ENCODE assay signal across 12 cellular contexts in the genomic region with DNA sequence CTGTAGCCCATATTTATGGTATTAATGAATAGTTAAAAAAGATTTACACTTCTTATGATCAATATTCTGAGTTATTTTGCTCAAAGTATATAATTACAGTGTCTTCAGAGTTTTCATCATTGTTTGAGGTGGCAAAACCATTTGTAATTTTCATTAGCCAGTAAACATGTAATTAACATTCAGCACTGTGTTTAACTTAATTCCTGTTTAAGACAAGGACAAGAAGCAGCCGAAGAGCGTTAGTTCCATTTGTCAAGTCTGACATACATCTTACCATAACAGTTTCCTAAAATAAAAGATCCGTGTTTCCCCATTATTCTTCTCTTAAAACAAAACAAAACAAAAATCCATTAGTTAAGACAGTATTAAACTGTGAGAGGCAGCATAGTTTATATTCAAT. TPM values are rescaled to one million over a fixed set of nuclear protein-coding genes. Genes with fewer than 3 reads are reported as not detected.
A peak's percentile ranks its signal among the peaks of the same experiment; 100 is the strongest.
DNase-seq lines count a peak whose midpoint lies in the region; ATAC-seq, FAIRE-seq and TF ChIP-seq lines count a peak whose summit lies in the region.
"Had no signal": no experiment of that assay in that cellular context is flagged by ENCODE, and none has a peak within 500 bp of the region (broad histone marks: within the 10 kb centered on the region; RNA-seq: fewer than 3 reads in every experiment).

No MANE protein-coding gene starts in this region.

- TF ChIP-seq CTCF in left ventricle myocardium inferior (IDR thresholded peaks at IDR 0.05; ENCODE audit: borderline replicate concordance): no peak
- TF ChIP-seq CTCF in endothelial cell of umbilical vein (IDR thresholded peaks at IDR 0.05; ENCODE audit: extremely low read depth in 1 of 2, insufficient read depth in 1 of 2, low read depth in 1 of 2, low read length in 2 of 2): no peak
- no peak for TF ChIP-seq CTCF in neural crest cell (conservative IDR thresholded peaks at IDR 0.05)

- H3K27ac ChIP-seq in left ventricle myocardium inferior (replicated peaks): peak overlapping the region; percentile 96
- peak overlapping the region; percentile 85 for H3K27ac ChIP-seq in endothelial cell of umbilical vein (ENCODE audit: insufficient read depth, low read depth, low read length)
- H3K27ac ChIP-seq in urinary bladder (ENCODE audit: low read depth): no peak overlapping the region

- peaks cover 78% of the 10 kb centered on the region for H3K4me1 Mint-ChIP-seq in neural crest cell

- no peak for ATAC-seq in left ventricle myocardium superior

- peaks cover 98% of the 10 kb centered on the region for H3K79me2 ChIP-seq in endothelial cell of umbilical vein (ENCODE audit: control insufficient read depth, insufficient read depth, low read length)

- peak overlapping the region; percentile 88 for H3K4me3 ChIP-seq in left ventricle myocardium inferior
- H3K4me3 ChIP-seq in endothelial cell of umbilical vein (replicated peaks in 1 of 3; ENCODE audit: insufficient read depth in 1 of 3, low read depth in 1 of 3, low read length in 3 of 3): peak overlapping the region; percentile 63 to 89 (median 71)
- H3K4me3 ChIP-seq in urinary bladder (ENCODE audit: low read depth, low read length): peak overlapping the region; percentile 63

- no peaks in the 10 kb centered on the region for H3K36me3 Mint-ChIP-seq in neural crest cell (ENCODE audit: low read depth)

- dilution Hi-C loops in endothelial cell of umbilical vein (cut with MboI; ENCODE audit: extremely low pct_ligation_motif_present, low sequenced_read_pairs): loop anchor here (25.0 kb wide), 1 partner anchor 1013 kb away; no protein-coding TSS in a partner anchor

- H3K9me3 ChIP-seq in left ventricle myocardium inferior (replicated peaks): no peaks in the 10 kb centered on the region
- H3K9me3 ChIP-seq in endothelial cell of umbilical vein (replicated peaks; ENCODE audit: control insufficient read depth, insufficient read depth, low read length): no peaks in the 10 kb centered on the region

- intact Hi-C loops in left ventricle myocardium inferior (cut with micrococcal nuclease): loop anchor here (10.0 kb wide), 1 partner anchor 1070 kb away; no protein-coding TSS in a partner anchor
- intact Hi-C loops in left ventricle myocardium superior (cut with micrococcal nuclease): no loop called here
- intact Hi-C loops in endothelial cell of umbilical vein (cut with micrococcal nuclease): loop anchor here (1.0 to 5.0 kb wide), 5 partner anchors 438 to 1478 kb away; no protein-coding TSS in a partner anchor

- H3K4me1 ChIP-seq in left ventricle myocardium inferior (peaks cover 57% of the 10 kb centered on the region), endothelial cell of umbilical vein (ENCODE audit: control insufficient read depth, extremely low read depth, insufficient read depth, low read length) (peaks cover 70% of the 10 kb centered on the region), urinary bladder (ENCODE audit: insufficient read depth) (peaks cover 3% of the 10 kb centered on the region)

- peaks cover 33% of the 10 kb centered on the region for H3K27me3 Mint-ChIP-seq in neural crest cell (ENCODE audit: low read depth)

- H4K20me1 ChIP-seq in endothelial cell of umbilical vein (replicated peaks; ENCODE audit: control insufficient read depth, extremely low read depth, insufficient read depth, low read length): no peaks in the 10 kb centered on the region

- H3K9ac ChIP-seq in endothelial cell of umbilical vein (replicated peaks; ENCODE audit: extremely low read depth, insufficient read depth, low read length): peak overlapping the region; percentile 97

- POLR2A ChIA-PET in endothelial cell of umbilical vein (lab: Charles Lee): no interaction called here

- H3K36me3 ChIP-seq in left ventricle myocardium inferior (no peaks in the 10 kb centered on the region), endothelial cell of umbilical vein (ENCODE audit: control insufficient read depth in 2 of 2, extremely low read depth in 1 of 2, insufficient read depth in 2 of 2, low read length in 2 of 2) (no peaks in the 10 kb centered on the region), urinary bladder (ENCODE audit: insufficient read depth) (no peaks in the 10 kb centered on the region)

- H3K27ac Mint-ChIP-seq in neural crest cell (ENCODE audit: unreplicated experiment): peak overlapping the region; percentile 99

- FAIRE-seq in endothelial cell of umbilical vein (lab: Jason Lieb, UNC): no peak
- FAIRE-seq: G401.6, urothelium cell line had no signal

- H3K9me1 ChIP-seq in endothelial cell of umbilical vein (replicated peaks; ENCODE audit: control insufficient read depth, extremely low read depth, insufficient read depth, low read length): no peaks in the 10 kb centered on the region

- BruUV-seq in endothelial cell of umbilical vein (replicated peaks; lab: Mats Ljungman, UMichigan): no TSS peak

- TF ChIP-seq POLR2A in endothelial cell of umbilical vein (IDR thresholded peaks at IDR 0.05; ENCODE audit: low read depth, low read length): no peak

- CTCF ChIA-PET in endothelial cell of umbilical vein (lab: Charles Lee): no interaction called here

- peaks cover 97% of the 10 kb centered on the region for H3K27me3 ChIP-seq in left ventricle myocardium inferior (ENCODE audit: low read depth)
- no peaks in the 10 kb centered on the region for H3K27me3 ChIP-seq in endothelial cell of umbilical vein (ENCODE audit: control insufficient read depth in 2 of 2, insufficient read depth in 2 of 2, low read length in 2 of 2)

- WGBS in urinary bladder: 22% methylated on average over 3 of the region's 3 CpGs

- peak overlapping the region; percentile 88 for H3K4me2 ChIP-seq in endothelial cell of umbilical vein (ENCODE audit: insufficient read depth, low read length)

- no peak for DNase-seq in left ventricle myocardium inferior
- no peak for DNase-seq in left ventricle myocardium superior
- peak; percentile 69 for DNase-seq in endothelial cell of umbilical vein (ENCODE audit: low read depth, low spot score)
- DNase-seq in neural crest cell (ENCODE audit: low read depth, low spot score): no peak
- DNase-seq in SIG-M5 treated with dmso at 0.1 percent for 504 hours (lab: John Stamatoyannopoulos, UW; ENCODE audit: unreplicated experiment): no peak
- no peak for DNase-seq in activated T-cell treated with anti-CD3 and anti-CD28 coated beads, Interleukin-2, amount 50 U/mL, for 1 hour
- no peak for DNase-seq in activated naive CD4-positive, alpha-beta T cell treated with anti-CD3 and anti-CD28 coated beads, Interleukin-2, amount 50 U/mL, for 16 hours
- DNase-seq: NCI-H226, SW 1271 had no signal

- no peaks in the 10 kb centered on the region for H3K9me3 Mint-ChIP-seq in neural crest cell

- H3K4me3 Mint-ChIP-seq in neural crest cell: peak overlapping the region; percentile 98

- H2AFZ ChIP-seq in endothelial cell of umbilical vein (ENCODE audit: low read depth, low read length): no peak overlapping the region

TF ChIP-seq in endothelial cell of umbilical vein, 7 proteins besides CTCF, POLR2A, EP300 and RAD21:
- TF ChIP-seq JUN (IDR thresholded peaks at IDR 0.05; ENCODE audit: borderline replicate concordance, insufficient read depth, insufficient read length, low read depth) (no peak), GATA2 (IDR thresholded peaks at IDR 0.05; ENCODE audit: insufficient read depth, insufficient read length, low read depth, low read length) (no peak), EZH2 (IDR thresholded peaks at IDR 0.05; ENCODE audit: borderline replicate concordance, low read depth, low read length, severe bottlenecking) (no peak), POLR2AphosphoS5 (IDR thresholded peaks at IDR 0.05; ENCODE audit: insufficient read depth, low read depth, low read length) (no peak), MYC (IDR thresholded peaks at IDR 0.05; ENCODE audit: low read depth, low read length) (no peak), FOS (IDR thresholded peaks at IDR 0.05; ENCODE audit: borderline replicate concordance, insufficient read depth, low read length) (no peak)
- TF ChIP-seq, protein P1, sequence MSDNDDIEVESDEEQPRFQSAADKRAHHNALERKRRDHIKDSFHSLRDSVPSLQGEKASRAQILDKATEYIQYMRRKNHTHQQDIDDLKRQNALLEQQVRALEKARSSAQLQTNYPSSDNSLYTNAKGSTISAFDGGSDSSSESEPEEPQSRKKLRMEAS (IDR thresholded peaks at IDR 0.05; ENCODE audit: insufficient read depth, insufficient read length): no peak

RNA-seq across cellular contexts. Expression of a gene that starts 5.6 kb away (rescaled TPM):
- total RNA-seq in left ventricle myocardium inferior (12.8 TPM), left ventricle myocardium superior (18.0 TPM), endothelial cell of umbilical vein (153 and 182 TPM in 2 replicates), neural crest cell (147 and 150 TPM in 2 replicates), urinary bladder (28.0 TPM)
- polyA plus RNA-seq in endothelial cell of umbilical vein (105 and 120 TPM in 2 replicates), urinary bladder (66.2 TPM)
- polyA plus RNA-seq in endothelial cell of umbilical vein (2011; cell fraction: cytosol; rRNA removed): 108 and 112 TPM in 2 replicates
- 115 and 122 TPM in 2 replicates for polyA plus RNA-seq in endothelial cell of umbilical vein (2011; cell fraction: nucleus; rRNA removed)
- polyA plus RNA-seq in endothelial cell of umbilical vein (2012): 242 and 247 TPM in 2 replicates
- polyA minus RNA-seq in endothelial cell of umbilical vein: 77.0 and 94.2 TPM in 2 replicates
- polyA minus RNA-seq in endothelial cell of umbilical vein (2011; cell fraction: cytosol; rRNA and poly(A)+ RNA removed): 23.5 TPM
- 98.6 and 113 TPM in 2 replicates for polyA minus RNA-seq in endothelial cell of umbilical vein (2011; cell fraction: nucleus; rRNA and poly(A)+ RNA removed)
